In genomic region chr3:39065197-39065596, GRCh38 we compare ENCODE assay signal across 9 cellular contexts. TPM values are rescaled to one million over a fixed set of nuclear protein-coding genes. Genes with fewer than 3 reads are reported as not detected.
DNase-seq lines count a peak whose midpoint lies in the region; ATAC-seq and TF ChIP-seq lines count a peak whose summit lies in the region.
"Had no signal": no experiment of that assay in that cellular context is flagged by ENCODE, and none has a peak within 500 bp of the region (broad histone marks: within the 10 kb centered on the region; RNA-seq: fewer than 3 reads in every experiment).

No MANE protein-coding gene starts in this region.

- H3K27me3 Mint-ChIP-seq in activated CD4-positive, alpha-beta memory T cell treated with anti-CD3 and anti-CD28 coated beads, Interleukin-2, amount 10 ng/mL, durations not matched to agents 7 days and 5 days: no peaks in the 10 kb centered on the region
- H3K27me3 Mint-ChIP-seq: IgD-negative memory B cell had no signal

- intact Hi-C loops in A673 (cut with micrococcal nuclease; ENCODE audit: unreplicated experiment): no loop called here

- H3K9me3 ChIP-seq in A673 (ENCODE audit: low read depth, low read length, poor library complexity, severe bottlenecking) (no peaks in the 10 kb centered on the region), HAP-1 (no peaks in the 10 kb centered on the region), tibial nerve (no peaks in the 10 kb centered on the region)

- H3K9me3 Mint-ChIP-seq in activated CD4-positive, alpha-beta memory T cell treated with anti-CD3 and anti-CD28 coated beads, Interleukin-2, amount 10 ng/mL, durations not matched to agents 7 days and 5 days: peaks cover 2% of the 10 kb centered on the region

- H3K27me3 ChIP-seq in A673 (replicated peaks; ENCODE audit: insufficient read depth, low read depth, low read length, poor library complexity) (no peaks in the 10 kb centered on the region), GM06990 (replicated peaks; ENCODE audit: control insufficient read depth, insufficient read depth, low read length) (no peaks in the 10 kb centered on the region), HAP-1 (ENCODE audit: low read depth) (no peaks in the 10 kb centered on the region), kidney epithelial cell (ENCODE audit: control insufficient read depth, insufficient read depth, low read length) (no peaks in the 10 kb centered on the region), tibial nerve (no peaks in the 10 kb centered on the region)

- POLR2A ChIA-PET in A673 (lab: Charles Lee; ENCODE audit: low non-redundant PET): no interaction called here
- POLR2A ChIA-PET in activated CD4-positive, alpha-beta memory T cell treated with anti-CD3 and anti-CD28 coated beads, Interleukin-2, amount 10 ng/mL, durations not matched to agents 7 days and 5 days (lab: Charles Lee): interaction anchor here (1.2 kb wide), 1 partner anchor 11 kb away, joined by 3 read pairs; no protein-coding TSS in a partner anchor

- H3K4me3 ChIP-seq in A673 (ENCODE audit: low read depth, low read length, poor library complexity, severe bottlenecking) (no peak overlapping the region), GM06990 (replicated peaks; ENCODE audit: low read depth, low read length) (no peak overlapping the region), HAP-1 (no peak overlapping the region), kidney epithelial cell (ENCODE audit: low read depth, low read length) (no peak overlapping the region), tibial nerve (no peak overlapping the region)

- in situ Hi-C loops in HAP-1 (cut with MboI; ENCODE audit: low sequenced_read_pairs): no loop called here

- H3K4me1 Mint-ChIP-seq in activated CD4-positive, alpha-beta memory T cell treated with anti-CD3 and anti-CD28 coated beads, Interleukin-2, amount 10 ng/mL, durations not matched to agents 7 days and 5 days: peaks cover 22% of the 10 kb centered on the region

- no peak for TF ChIP-seq EP300 in tibial nerve (IDR thresholded peaks at IDR 0.05)

- no peak for ATAC-seq in GM19467 (IDR thresholded peaks at IDR 0.05; ENCODE audit: unreplicated experiment)

- BruUV-seq in A673 (replicated peaks; lab: Mats Ljungman, UMichigan): no TSS peak

- CTCF ChIA-PET in A673 (lab: Charles Lee): no interaction called here
- CTCF ChIA-PET in activated CD4-positive, alpha-beta memory T cell treated with anti-CD3 and anti-CD28 coated beads, Interleukin-2, amount 10 ng/mL, durations not matched to agents 7 days and 5 days (lab: Charles Lee): interaction anchor here (0.8 to 1.6 kb wide), 5 partner anchors 9 to 227 kb away, joined by 3 to 6 read pairs (median 3); no protein-coding TSS in a partner anchor

- H3K27ac ChIP-seq in A673 (ENCODE audit: low read depth, low read length, poor library complexity, severe bottlenecking): no peak overlapping the region
- no peak overlapping the region for H3K27ac ChIP-seq in tibial nerve

- peaks cover 43% of the 10 kb centered on the region for H3K36me3 Mint-ChIP-seq in activated CD4-positive, alpha-beta memory T cell treated with anti-CD3 and anti-CD28 coated beads, Interleukin-2, amount 10 ng/mL, durations not matched to agents 7 days and 5 days (ENCODE audit: low read depth)

- H3K27ac Mint-ChIP-seq in activated CD4-positive, alpha-beta memory T cell treated with anti-CD3 and anti-CD28 coated beads, Interleukin-2, amount 10 ng/mL, durations not matched to agents 7 days and 5 days: no peak overlapping the region

- WGBS in tibial nerve, 2 donors: 17 to 24% methylated on average over 1 of the region's 1 CpG

- DNase-seq in A673 (ENCODE audit: low spot score) (peak; percentile 2), GM06990 (ENCODE audit: extremely low read depth, insufficient read length) (peak; percentile 15), HAP-1 (ENCODE audit: low spot score in 2 of 2) (peak; percentile 31 to 36), LHCN-M2 (ENCODE audit: low read depth) (peak; percentile 18), kidney epithelial cell (ENCODE audit: low read depth) (peak; percentile 32), tibial nerve (ENCODE audit: low spot score in 2 of 2) (no peak)
- peak; percentile 29 for DNase-seq in activated CD4-positive, alpha-beta memory T cell treated with anti-CD3 and anti-CD28 coated beads, Interleukin-2, amount 10 ng/mL, durations not matched to agents 7 days and 5 days

- no peak for TF ChIP-seq POLR2A in tibial nerve (IDR thresholded peaks at IDR 0.05)

- no peaks in the 10 kb centered on the region for H3K4me1 ChIP-seq in A673 (ENCODE audit: insufficient read depth, low read length, poor library complexity, severe bottlenecking)
- H3K4me1 ChIP-seq in HAP-1: no peaks in the 10 kb centered on the region
- peaks cover 0 to 6% (median 0%) of the 10 kb centered on the region in 4 donors for H3K4me1 ChIP-seq in tibial nerve

- H3K36me3 ChIP-seq in A673 (ENCODE audit: insufficient read depth, low read length, poor library complexity, severe bottlenecking): no peaks in the 10 kb centered on the region
- H3K36me3 ChIP-seq in GM06990 (ENCODE audit: control insufficient read depth, insufficient read depth, low read length): peaks cover 2% of the 10 kb centered on the region
- H3K36me3 ChIP-seq in HAP-1 (replicated peaks): no peaks in the 10 kb centered on the region; the same call in none of the 2 replicates
- H3K36me3 ChIP-seq in kidney epithelial cell (ENCODE audit: control insufficient read depth, insufficient read depth, low read length): no peaks in the 10 kb centered on the region
- peaks cover 0 to 54% (median 5%) of the 10 kb centered on the region in 3 donors for H3K36me3 ChIP-seq in tibial nerve

- TF ChIP-seq CTCF in A673 (conservative IDR thresholded peaks at IDR 0.05; ENCODE audit: low read depth, low read length) (0 out of 2 replicates have a peak, but pooled peaks have one; percentile 23), GM06990 (IDR thresholded peaks at IDR 0.05; ENCODE audit: insufficient read depth, low read length, poor library complexity, severe bottlenecking) (peak; percentile 67), kidney epithelial cell (IDR thresholded peaks at IDR 0.05; ENCODE audit: insufficient read depth, low read length, poor library complexity, severe bottlenecking) (peak; percentile 65), tibial nerve (IDR thresholded peaks at IDR 0.05) (peak in 2 of 5 experiments; percentile 8 to 15)

- H3K4me3 Mint-ChIP-seq in activated CD4-positive, alpha-beta memory T cell treated with anti-CD3 and anti-CD28 coated beads, Interleukin-2, amount 10 ng/mL, durations not matched to agents 7 days and 5 days: no peak overlapping the region
- H3K4me3 Mint-ChIP-seq: IgD-negative memory B cell had no signal

RNA-seq across cellular contexts. Expression of gene WDR48, which starts 13.4 kb away (rescaled TPM):
- 19.2 and 19.3 TPM in 2 replicates for total RNA-seq in A673 (2021)
- total RNA-seq in LHCN-M2 (2014; rRNA removed): 16.6 and 19.1 TPM in 2 replicates
- polyA plus RNA-seq in LHCN-M2 (2012): 7.8 TPM
- total RNA-seq in activated CD4-positive, alpha-beta memory T cell treated with anti-CD3 and anti-CD28 coated beads, Interleukin-2, amount 10 ng/mL, durations not matched to agents 7 days and 5 days: 10 to 100 TPM; 38.7 to 40.4 TPM
- total RNA-seq in kidney epithelial cell: 31.5 and 33.2 TPM in 2 replicates
- 10 to 100 TPM; 25.2 to 42.6 (median 36.5) TPM for total RNA-seq in tibial nerve

RNA-seq across cellular contexts. Expression of gene SCN11A, which starts 13.5 kb away (rescaled TPM):
- not detected in 2 replicates for total RNA-seq in A673 (2021)
- not detected in 2 replicates for total RNA-seq in LHCN-M2 (2014; rRNA removed)
- polyA plus RNA-seq in LHCN-M2 (2012): not detected
- total RNA-seq in activated CD4-positive, alpha-beta memory T cell treated with anti-CD3 and anti-CD28 coated beads, Interleukin-2, amount 10 ng/mL, durations not matched to agents 7 days and 5 days: not detected
- total RNA-seq in kidney epithelial cell: 0.04 and 0.27 TPM in 2 replicates
- under 1 TPM; 0.21 to 0.98 (median 0.59) TPM for total RNA-seq in tibial nerve
- polyA plus RNA-seq: IgD-negative memory B cell had no signal

RNA-seq across cellular contexts. Expression of gene GORASP1, which starts 42.2 kb away (rescaled TPM):
- total RNA-seq in A673 (2021) (24.3 and 29.2 TPM in 2 replicates), LHCN-M2 (2014; rRNA removed) (46.2 and 50.2 TPM in 2 replicates), kidney epithelial cell (34.8 and 43.5 TPM in 2 replicates), tibial nerve (10 to 100 TPM; 45.8 to 72.9 (median 61.9) TPM)
- polyA plus RNA-seq in LHCN-M2 (2012): 29.2 TPM
- 10 to 100 TPM; 52.0 to 53.1 TPM for total RNA-seq in activated CD4-positive, alpha-beta memory T cell treated with anti-CD3 and anti-CD28 coated beads, Interleukin-2, amount 10 ng/mL, durations not matched to agents 7 days and 5 days

RNA-seq across cellular contexts. Expression of gene TTC21A, which starts 42.3 kb away (rescaled TPM):
- 1.4 and 2.1 TPM in 2 replicates for total RNA-seq in A673 (2021)
- 1.3 and 1.5 TPM in 2 replicates for total RNA-seq in LHCN-M2 (2014; rRNA removed)
- 1.0 TPM for polyA plus RNA-seq in LHCN-M2 (2012)
- total RNA-seq in activated CD4-positive, alpha-beta memory T cell treated with anti-CD3 and anti-CD28 coated beads, Interleukin-2, amount 10 ng/mL, durations not matched to agents 7 days and 5 days: 10 to 100 TPM; 11.2 to 12.1 TPM
- total RNA-seq in kidney epithelial cell: 2.3 and 6.7 TPM in 2 replicates
- total RNA-seq in tibial nerve: 10 to 100 TPM; 11.5 to 21.6 (median 12.8) TPM

Comparison
In these comparisons a context has a peak if more than half of its experiments do, and no peak if none do; other contexts are left out.
1. DNase-seq: peak in A673 (single experiment), GM06990 (single experiment), HAP-1 (2 of 2), LHCN-M2 (single experiment), activated CD4-positive, alpha-beta memory T cell treated with anti-CD3 and anti-CD28 coated beads, Interleukin-2, amount 10 ng/mL, durations not matched to agents 7 days and 5 days (single experiment) and kidney epithelial cell (single experiment); none in tibial nerve (0 of 2).